In the genomic region with DNA sequence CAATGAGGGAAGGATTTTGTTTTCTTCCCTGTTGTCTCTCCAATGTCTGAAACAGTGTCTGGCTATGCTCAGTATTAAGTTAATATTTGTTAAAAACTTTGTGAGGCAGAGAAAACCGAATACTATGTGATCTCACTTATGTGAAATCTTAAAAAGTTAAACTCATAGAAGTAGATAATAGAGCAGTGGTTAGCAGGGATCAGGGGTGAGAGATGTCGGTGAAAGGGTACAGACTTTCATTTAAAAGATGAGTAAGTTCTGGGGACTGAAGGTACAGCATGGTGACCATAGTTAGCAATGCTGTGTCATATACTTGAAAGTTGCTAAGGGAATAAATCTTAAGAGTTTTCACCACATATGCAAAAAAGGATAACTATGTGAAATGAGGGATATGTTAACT, we compare ENCODE assay signal across 20 cellular contexts.
DNase-seq lines count a peak whose midpoint lies in the region; FAIRE-seq lines count a peak whose summit lies in the region.
"Had no signal": no experiment of that assay in that cellular context is flagged by ENCODE, and none has a peak within 500 bp of the region (broad histone marks: within the 10 kb centered on the region; RNA-seq: fewer than 3 reads in every experiment).

No MANE protein-coding gene starts in this region.

- peak; percentile 74 for DNase-seq in RCC 7860 (ENCODE audit: low spot score)
- peak; percentile 76 for DNase-seq in kidney tubule cell (ENCODE audit: low spot score)
- DNase-seq in renal cortical epithelial cell (ENCODE audit: low read depth) = peak; percentile 71
- no peak for DNase-seq in NCI-H1694 treated with DMSO at 0.1 percent for 48 hours (lab: John Stamatoyannopoulos, UW)
- DNase-seq in caudate nucleus (lab: John Stamatoyannopoulos, UW) = no peak
- DNase-seq: AML-193; Caco-2; Calu3; CD4-positive, alpha-beta T cell; CD8-positive, alpha-beta T cell; DMS79 treated with DMSO at 0.1 percent for 48 hours; GF-D8 had no signal

- peak; percentile 93 for FAIRE-seq in RCC 7860 (lab: Jason Lieb, UNC)
- FAIRE-seq: A549, D721Med, G401.6, GM12891, GM19239 had no signal

- H3K27ac ChIP-seq in caudate nucleus (ENCODE audit: low read depth, low read length) = no peak overlapping the region
- H3K27ac ChIP-seq: 22Rv1; A549; BLaER1 treated with 17β-estradiol and CSF1 and Interleukin-3, amounts not matched to agents 10 nM and 100 nM; C4-2B had no signal

Comparison
In these comparisons a context has a peak if more than half of its experiments do, and no peak if none do; other contexts are left out.
1. DNase-seq: peak in RCC 7860 (single experiment), kidney tubule cell (single experiment) and renal cortical epithelial cell (single experiment); none in NCI-H1694 treated with DMSO at 0.1 percent for 48 hours (single experiment) and caudate nucleus (0 of 61).